8 cellular contexts compared by ENCODE assay signal in genomic region chrX:123884809-123885408, GRCh38. TPM values are rescaled to one million over a fixed set of nuclear protein-coding genes. Genes with fewer than 3 reads are reported as not detected.
DNase-seq lines count a peak whose midpoint lies in the region; ATAC-seq and TF ChIP-seq lines count a peak whose summit lies in the region.

No MANE protein-coding gene starts in this region.

- peak; percentile 52 for TF ChIP-seq CTCF in BJ (IDR thresholded peaks at IDR 0.05; ENCODE audit: insufficient read depth, low read depth, low read length)
- TF ChIP-seq CTCF in GM12873 (IDR thresholded peaks at IDR 0.05; ENCODE audit: insufficient read depth, low read depth, low read length, missing control alignments): peak; percentile 52
- peak; percentile 52 for TF ChIP-seq CTCF in fibroblast of mammary gland (conservative IDR thresholded peaks at IDR 0.05; ENCODE audit: control insufficient read depth, insufficient read depth, low read depth, low read length)
- peak; percentile 50 for TF ChIP-seq CTCF in psoas muscle (IDR thresholded peaks at IDR 0.05)

- H3K36me3 ChIP-seq in BJ (ENCODE audit: control insufficient read depth, insufficient read depth, low read length) (no peaks in the 10 kb centered on the region), psoas muscle (ENCODE audit: insufficient read depth in 1 of 2, low read depth in 1 of 2) (peaks cover 0 to 17% of the 10 kb centered on the region in 2 donors)

- peaks cover 3% of the 10 kb centered on the region for H3K4me1 ChIP-seq in psoas muscle

- H3K27ac ChIP-seq in psoas muscle: no peak overlapping the region

- CTCF ChIA-PET in BJ (lab: Yijun Ruan, JAX): interaction anchor here (3.9 kb wide), 1 partner anchor 50 kb away, joined by 15 read pairs; no protein-coding TSS in a partner anchor

- DNase-seq in BJ (ENCODE audit: low read depth) (no peak), NCI-H1417 (lab: John Stamatoyannopoulos, UW) (peak; percentile 23 to 73 (median 41)), SKM-1 treated with dmso at 0.1 percent for 144 hours (lab: John Stamatoyannopoulos, UW; ENCODE audit: unreplicated experiment) (peak; percentile 62), fibroblast of mammary gland (ENCODE audit: low read depth) (peak; percentile 63), psoas muscle (no peak), posterior cingulate gyrus (no peak)

- H3K4me3 ChIP-seq in BJ (ENCODE audit: low read depth, low read length) (no peak overlapping the region), fibroblast of mammary gland (ENCODE audit: control insufficient read depth, low read depth, low read length) (no peak overlapping the region), psoas muscle (no peak overlapping the region)

- intact Hi-C loops in psoas muscle (cut with DNase I) (no loop called here), posterior cingulate gyrus (cut with DNase I) (no loop called here)

- H3K27me3 ChIP-seq in BJ (ENCODE audit: control insufficient read depth, insufficient read depth, low read length): no peaks in the 10 kb centered on the region
- no peaks in the 10 kb centered on the region for H3K27me3 ChIP-seq in psoas muscle (ENCODE audit: insufficient read depth in 3 of 3, low read length in 2 of 3)

- H3K9me3 ChIP-seq in psoas muscle: no peaks in the 10 kb centered on the region

- ATAC-seq in psoas muscle (peak in 2 of 4 donors; percentile 52 to 66), HG03095 (IDR thresholded peaks at IDR 0.05; ENCODE audit: unreplicated experiment) (no peak)

- POLR2A ChIA-PET in BJ (lab: Charles Lee): no interaction called here

RNA-seq across cellular contexts. Expression of gene XIAP, which starts 25.1 kb away (rescaled TPM):
- polyA plus RNA-seq in BJ (2011; rRNA removed) (12.5 and 18.6 TPM in 2 replicates), psoas muscle (10 to 100 TPM in 2 of 3 donors, 1 to 10 TPM in 1; 7.5 to 27.9 (median 13.7) TPM)
- 7.7 and 11.1 TPM in 2 replicates for polyA minus RNA-seq in BJ (2011; rRNA and poly(A)+ RNA removed)
- 10 to 100 TPM; 34.8 to 40.1 (median 37.6) TPM for total RNA-seq in psoas muscle

Comparison
In these comparisons a context has a peak if more than half of its experiments do, and no peak if none do; other contexts are left out.
1. DNase-seq: peak in NCI-H1417 (3 of 3), SKM-1 treated with dmso at 0.1 percent for 144 hours (single experiment) and fibroblast of mammary gland (single experiment); none in BJ (single experiment), psoas muscle (0 of 2) and posterior cingulate gyrus (0 of 10).
2. Peak in every context shown above with its lines, with median percentiles within 50 percentile points of each other: CTCF ChIP-seq.